In genomic region chr13:98509271-98510155, GRCh38 we compare ENCODE assay signal across 8 cellular contexts.
DNase-seq lines count a peak whose midpoint lies in the region; ATAC-seq and TF ChIP-seq lines count a peak whose summit lies in the region.

No MANE protein-coding gene starts in this region.

- in situ Hi-C loops in Panc1 (cut with HindIII; ENCODE audit: low pct_unique_long_range_greater_than_20kb, low sequenced_read_pairs) = no loop called here

- TF ChIP-seq POLR2A in adrenal gland (IDR thresholded peaks at IDR 0.05) = no peak

- H3K27ac ChIP-seq in Panc1 (ENCODE audit: low read length) = peak overlapping the region; percentile 34; the same call in 1 of the 2 replicates
- peak overlapping the region in 3 of 5 donors; percentile 28 to 57 (median 37) for H3K27ac ChIP-seq in adrenal gland
- no peak overlapping the region for H3K27ac ChIP-seq in WERI-Rb-1

- H3K27me3 ChIP-seq in Panc1 (ENCODE audit: control insufficient read depth, insufficient read depth, low read length) (no peaks in the 10 kb centered on the region), adrenal gland (no peaks in the 10 kb centered on the region), WERI-Rb-1 (ENCODE audit: insufficient read depth, low read depth, severe bottlenecking) (no peaks in the 10 kb centered on the region)

- 53 to 66% (median 65%) methylated on average over 10 of the region's 10 CpGs for WGBS in adrenal gland, 4 donors

- H3K4me3 ChIP-seq in Panc1 (ENCODE audit: low read depth in 2 of 2, low read length in 2 of 2) (no peak overlapping the region), adrenal gland (no peak overlapping the region), WERI-Rb-1 (ENCODE audit: low read depth, low read length) (no peak overlapping the region)

- no peaks in the 10 kb centered on the region; the same call in 1 of the 2 replicates for H3K36me3 ChIP-seq in Panc1 (ENCODE audit: control insufficient read depth, insufficient read depth, low read length)
- H3K36me3 ChIP-seq in adrenal gland (replicated peaks in 1 of 2) = no peaks in the 10 kb centered on the region
- peaks cover 42% of the 10 kb centered on the region for H3K36me3 ChIP-seq in WERI-Rb-1

- no TSS peak for BruUV-seq in Panc1 (replicated peaks; lab: Mats Ljungman, UMichigan)

- peak; percentile 49 for ATAC-seq in GM18867 (IDR thresholded peaks at IDR 0.05; ENCODE audit: unreplicated experiment)
- peak; percentile 43 for ATAC-seq in HG02970 (IDR thresholded peaks at IDR 0.05; ENCODE audit: low FRiP score, unreplicated experiment)
- 0 out of 2 replicates have a peak, but pooled peaks have one; percentile 65 for ATAC-seq in Panc1

- TF ChIP-seq CTCF in Panc1 (IDR thresholded peaks at IDR 0.05) (no peak), adrenal gland (IDR thresholded peaks at IDR 0.05) (no peak), WERI-Rb-1 (IDR thresholded peaks at IDR 0.05; ENCODE audit: low read depth, low read length) (no peak)

- no peak for DNase-seq in Panc1 (ENCODE audit: low read depth, low spot score)
- peak in 5 of 7 donors; percentile 42 to 57 (median 50) for DNase-seq in adrenal gland
- DNase-seq in iris pigment epithelial cell (ENCODE audit: low read depth) = peak; percentile 91
- DNase-seq in stimulated activated CD8-positive, alpha-beta memory T cell treated with anti-CD3 and anti-CD28 coated beads, Interleukin-12 subunit alpha, Interleukin-12 subunit beta, amount 100 ng/mL, for 24 hours (ENCODE audit: extremely low read depth) = peak; percentile 28
- DNase-seq in WERI-Rb-1 = no peak
- no peak for DNase-seq in NK-92 treated with Interleukin-12 subunit alpha and Interleukin-12 subunit beta, amount 100 ng/mL, for 24 hours (lab: John Stamatoyannopoulos, UW)

- intact Hi-C loops in Panc1 (cut with micrococcal nuclease; ENCODE audit: unreplicated experiment) = no loop called here
- intact Hi-C loops in adrenal gland (cut with DNase I) = no loop called here

- POLR2A ChIA-PET in Panc1 (lab: Charles Lee) = no interaction called here

- H3K9me3 ChIP-seq in Panc1 (ENCODE audit: control insufficient read depth, insufficient read depth, low read depth, low read length) = no peaks in the 10 kb centered on the region
- H3K9me3 ChIP-seq in adrenal gland (replicated peaks in 1 of 3) = no peaks in the 10 kb centered on the region
- no peaks in the 10 kb centered on the region for H3K9me3 ChIP-seq in WERI-Rb-1 (ENCODE audit: severe bottlenecking)

- H3K4me1 ChIP-seq in Panc1 (ENCODE audit: control insufficient read depth, insufficient read depth, low read length) (peaks cover 19% of the 10 kb centered on the region), adrenal gland (replicated peaks in 1 of 2) (peaks cover 20 to 46% of the 10 kb centered on the region in 2 donors)

- CTCF ChIA-PET in Panc1 (lab: Charles Lee) = no interaction called here

Comparison
In these comparisons a context has a peak if more than half of its experiments do, and no peak if none do; other contexts are left out.
1. DNase-seq: peak in adrenal gland (5 of 7), iris pigment epithelial cell (single experiment) and stimulated activated CD8-positive, alpha-beta memory T cell treated with anti-CD3 and anti-CD28 coated beads, Interleukin-12 subunit alpha, Interleukin-12 subunit beta, amount 100 ng/mL, for 24 hours (single experiment); none in Panc1 (single experiment), WERI-Rb-1 (single experiment) and NK-92 treated with Interleukin-12 subunit alpha and Interleukin-12 subunit beta, amount 100 ng/mL, for 24 hours (single experiment).
2. Peak in every context shown above with its lines, with median percentiles within 50 percentile points of each other: ATAC-seq.